Comparison of ENCODE assay signal across 20 cellular contexts in genomic region chr3:186124618-186125017, GRCh38. TPM values are rescaled to one million over a fixed set of nuclear protein-coding genes. Genes with fewer than 3 reads are reported as not detected.
DNase-seq lines count a peak whose midpoint lies in the region; ATAC-seq and TF ChIP-seq lines count a peak whose summit lies in the region.
"Had no signal": no experiment of that assay in that cellular context is flagged by ENCODE, and none has a peak within 500 bp of the region (broad histone marks: within the 10 kb centered on the region; RNA-seq: fewer than 3 reads in every experiment).

No MANE protein-coding gene starts in this region.

- intact Hi-C loops in natural killer cell (cut with micrococcal nuclease) (no loop called here), lower leg skin (cut with DNase I; ENCODE audit: low total_unique reads) (no loop called here)

- no peak for ATAC-seq in natural killer cell treated with Interleukin-12 subunit alpha and Interleukin-12 subunit beta and Interleukin-15 and Interleukin-18, amount 100 ng/mL, for 72 hours
- ATAC-seq in natural killer cell (no peak), GM21619 (IDR thresholded peaks at IDR 0.05; ENCODE audit: unreplicated experiment) (no peak), GM18861 (IDR thresholded peaks at IDR 0.05; ENCODE audit: unreplicated experiment) (no peak)
- ATAC-seq: gastrocnemius medialis, left cardiac atrium, WTC11 had no signal

- no peak for TF ChIP-seq POLR2A in lower leg skin (IDR thresholded peaks at IDR 0.05)

- H3K4me1 ChIP-seq in endodermal cell (ENCODE audit: control insufficient read depth, insufficient read depth, low read length): peaks cover 7% of the 10 kb centered on the region
- H3K4me1 ChIP-seq: adrenal gland, gastrocnemius medialis, Peyer's patch, uterus had no signal

- no peak overlapping the region for H3K9ac ChIP-seq in endodermal cell (ENCODE audit: extremely low read depth, low read length, poor library complexity, severe bottlenecking)
- H3K9ac ChIP-seq: BLaER1 treated with 17β-estradiol and CSF1 and Interleukin-3, amounts not matched to agents 10 nM and 100 nM; SK-N-SH had no signal

- H3K36me3 Mint-ChIP-seq in natural killer cell treated with Interleukin-12 subunit alpha and Interleukin-12 subunit beta and Interleukin-15 and Interleukin-18, amount 100 ng/mL, for 72 hours: no peaks in the 10 kb centered on the region
- H3K36me3 Mint-ChIP-seq in natural killer cell (no peaks in the 10 kb centered on the region), endodermal cell (ENCODE audit: low read depth) (no peaks in the 10 kb centered on the region), mesothelial cell of epicardium (no peaks in the 10 kb centered on the region)
- H3K36me3 Mint-ChIP-seq: activated CD4-positive, alpha-beta memory T cell treated with anti-CD3 and anti-CD28 coated beads for 36 hours; WTC11 had no signal

- no peaks in the 10 kb centered on the region for H3K9me3 ChIP-seq in endodermal cell (ENCODE audit: control insufficient read depth, low read length)
- H3K9me3 ChIP-seq: adrenal gland, gastrocnemius medialis, Peyer's patch, SK-N-SH, uterus had no signal

- H3K27me3 Mint-ChIP-seq in natural killer cell treated with Interleukin-12 subunit alpha and Interleukin-12 subunit beta and Interleukin-15 and Interleukin-18, amount 100 ng/mL, for 72 hours: peaks cover 19 to 32% of the 10 kb centered on the region in 2 donors
- H3K27me3 Mint-ChIP-seq in natural killer cell (ENCODE audit: low read depth in 2 of 2) (peaks cover 29% of the 10 kb centered on the region in 2 donors), endodermal cell (ENCODE audit: insufficient read depth) (peaks cover 14% of the 10 kb centered on the region), mesothelial cell of epicardium (ENCODE audit: low read depth) (no peaks in the 10 kb centered on the region)

- peak overlapping the region; percentile 1 to 38 for H3K27ac Mint-ChIP-seq in natural killer cell treated with Interleukin-12 subunit alpha and Interleukin-12 subunit beta and Interleukin-15 and Interleukin-18, amount 100 ng/mL, for 72 hours
- H3K27ac Mint-ChIP-seq in natural killer cell (peak overlapping the region in 1 of 2 donors; percentile 34), endodermal cell (no peak overlapping the region), mesothelial cell of epicardium (peak overlapping the region; percentile 74)
- H3K27ac Mint-ChIP-seq: activated CD4-positive, alpha-beta memory T cell treated with anti-CD3 and anti-CD28 coated beads for 36 hours; WTC11 had no signal

- H3K4me3 ChIP-seq in endodermal cell (ENCODE audit: low read length) (no peak overlapping the region), lower leg skin (ENCODE audit: low read depth, poor library complexity, severe bottlenecking) (no peak overlapping the region)
- H3K4me3 ChIP-seq: adrenal gland; BLaER1 treated with 17β-estradiol and CSF1 and Interleukin-3, amounts not matched to agents 10 nM and 100 nM; dorsolateral prefrontal cortex; gastrocnemius medialis; Peyer's patch; uterus had no signal

- peaks cover 5% of the 10 kb centered on the region for H3K9me3 Mint-ChIP-seq in natural killer cell treated with Interleukin-12 subunit alpha and Interleukin-12 subunit beta and Interleukin-15 and Interleukin-18, amount 100 ng/mL, for 72 hours
- H3K9me3 Mint-ChIP-seq in natural killer cell: peaks cover 0 to 6% of the 10 kb centered on the region in 2 donors
- H3K9me3 Mint-ChIP-seq in endodermal cell: no peaks in the 10 kb centered on the region
- H3K9me3 Mint-ChIP-seq in mesothelial cell of epicardium: no peaks in the 10 kb centered on the region
- H3K9me3 Mint-ChIP-seq: activated CD4-positive, alpha-beta memory T cell treated with anti-CD3 and anti-CD28 coated beads for 36 hours; WTC11 had no signal

- 73 to 92% methylated on average over 2 to 5 of the region's 5 CpGs for WGBS in endodermal cell (ENCODE audit: insufficient coverage in 1 of 2, insufficient read length in 1 of 2), 2 experiments
- WGBS in lower leg skin, 2 donors: 51 to 55% methylated on average over 5 of the region's 5 CpGs

- H3K27ac ChIP-seq in endodermal cell (ENCODE audit: low read depth, low read length): peak overlapping the region; percentile 2
- H3K27ac ChIP-seq: adrenal gland; BLaER1 treated with 17β-estradiol and CSF1 and Interleukin-3, amounts not matched to agents 10 nM and 100 nM; dorsolateral prefrontal cortex; gastrocnemius medialis; Peyer's patch; uterus had no signal

- H3K4me3 Mint-ChIP-seq in natural killer cell treated with Interleukin-12 subunit alpha and Interleukin-12 subunit beta and Interleukin-15 and Interleukin-18, amount 100 ng/mL, for 72 hours: no peak overlapping the region
- H3K4me3 Mint-ChIP-seq in natural killer cell (no peak overlapping the region), endodermal cell (no peak overlapping the region), mesothelial cell of epicardium (no peak overlapping the region)
- H3K4me3 Mint-ChIP-seq: activated CD4-positive, alpha-beta memory T cell treated with anti-CD3 and anti-CD28 coated beads for 36 hours; WTC11 had no signal

- no peak for TF ChIP-seq CTCF in natural killer cell (IDR thresholded peaks at IDR 0.05)
- TF ChIP-seq CTCF in endodermal cell (conservative IDR thresholded peaks at IDR 0.05): no peak
- TF ChIP-seq CTCF in mesothelial cell of epicardium (IDR thresholded peaks at IDR 0.05; ENCODE audit: unreplicated experiment): no peak
- TF ChIP-seq CTCF in lower leg skin (IDR thresholded peaks at IDR 0.05): no peak

- no peaks in the 10 kb centered on the region for H3K27me3 ChIP-seq in endodermal cell (ENCODE audit: control insufficient read depth, insufficient read depth, low read length, poor library complexity, severe bottlenecking)
- H3K27me3 ChIP-seq: adrenal gland; BLaER1 treated with 17β-estradiol and CSF1 and Interleukin-3, amounts not matched to agents 10 nM and 100 nM; dorsolateral prefrontal cortex; Peyer's patch; uterus had no signal

- H3K36me3 ChIP-seq in endodermal cell (ENCODE audit: control insufficient read depth, insufficient read depth, low read length): no peaks in the 10 kb centered on the region
- H3K36me3 ChIP-seq: adrenal gland; BLaER1 treated with 17β-estradiol and CSF1 and Interleukin-3, amounts not matched to agents 10 nM and 100 nM; gastrocnemius medialis; Peyer's patch; uterus had no signal

- no peak for DNase-seq in natural killer cell treated with Interleukin-12 subunit alpha and Interleukin-12 subunit beta and Interleukin-15 and Interleukin-18, amount 100 ng/mL, for 72 hours (ENCODE audit: low spot score)
- no peak for DNase-seq in natural killer cell
- DNase-seq in endodermal cell: no peak
- DNase-seq in mesothelial cell of epicardium (ENCODE audit: low spot score in 2 of 2, unreplicated experiment in 2 of 2): no peak
- DNase-seq in lower leg skin (ENCODE audit: low spot score in 2 of 2): no peak
- no peak for DNase-seq in dermis blood vessel endothelial cell
- DNase-seq: activated CD4-positive, alpha-beta memory T cell treated with anti-CD3 and anti-CD28 coated beads for 36 hours; adrenal gland; dorsolateral prefrontal cortex; gastrocnemius medialis; KBM-7; left cardiac atrium; NCI-H446; Peyer's patch; SK-N-SH; uterus had no signal

- H3K4me1 Mint-ChIP-seq in natural killer cell treated with Interleukin-12 subunit alpha and Interleukin-12 subunit beta and Interleukin-15 and Interleukin-18, amount 100 ng/mL, for 72 hours (ENCODE audit: low read depth in 2 of 2): peaks cover 10 to 13% of the 10 kb centered on the region in 2 donors
- H3K4me1 Mint-ChIP-seq in natural killer cell (peaks cover 6 to 8% of the 10 kb centered on the region in 2 donors), endodermal cell (peaks cover 50% of the 10 kb centered on the region), mesothelial cell of epicardium (peaks cover 51% of the 10 kb centered on the region)

RNA-seq across cellular contexts. Expression of gene ETV5, which starts 15.7 kb away (rescaled TPM):
- 100 to 1,000 TPM in 1 of 2 donors, 10 to 100 TPM in 1; 61.6 to 113 TPM for total RNA-seq in natural killer cell treated with Interleukin-12 subunit alpha and Interleukin-12 subunit beta and Interleukin-15 and Interleukin-18, amount 100 ng/mL, for 72 hours
- total RNA-seq in natural killer cell (1 to 10 TPM; 3.0 to 5.3 (median 4.6) TPM), endodermal cell (10 to 100 TPM; 56.4 to 84.1 TPM), mesothelial cell of epicardium (27.1 to 29.7 TPM (median 27.3 TPM) in 3 replicates), lower leg skin (10 to 100 TPM in 1 of 4 donors, 1 to 10 TPM in 3; 8.1 to 15.3 (median 9.7) TPM), dermis blood vessel endothelial cell (14.1 and 38.6 TPM in 2 replicates)
- 35.3 TPM for polyA plus RNA-seq in endodermal cell (2013, experiment 1 of 2)
- 36.0 TPM for polyA plus RNA-seq in endodermal cell (2013, experiment 2 of 2)
